In the genomic region with DNA sequence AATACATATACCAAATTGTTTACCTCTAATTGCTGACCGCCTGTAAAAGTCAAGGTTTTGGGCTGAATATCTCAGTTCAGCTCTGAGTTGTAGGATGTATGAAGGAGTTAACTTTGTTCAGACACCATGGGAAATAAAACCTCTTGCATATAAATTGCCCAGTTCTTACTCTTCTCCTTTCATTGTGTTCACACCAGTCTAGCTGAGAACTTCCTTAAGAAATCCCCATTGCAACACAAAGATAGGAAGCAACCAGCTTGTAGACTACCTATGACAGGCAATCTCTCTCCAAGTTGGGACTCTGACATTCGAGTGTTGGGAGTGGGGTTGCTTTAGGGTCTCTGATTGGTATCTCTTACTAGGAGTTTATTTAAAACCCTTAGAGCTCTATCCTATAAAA, we compare ENCODE assay signal across 26 cellular contexts.
DNase-seq lines count a peak whose midpoint lies in the region; ATAC-seq and TF ChIP-seq lines count a peak whose summit lies in the region.
"Had no signal": no experiment of that assay in that cellular context is flagged by ENCODE, and none has a peak within 500 bp of the region (broad histone marks: within the 10 kb centered on the region; RNA-seq: fewer than 3 reads in every experiment).

No MANE protein-coding gene starts in this region.

- peak overlapping the region; percentile 42 for H3K27ac Mint-ChIP-seq in activated CD4-positive, alpha-beta T cell treated with anti-CD3 and anti-CD28 coated beads for 36 hours
- H3K27ac Mint-ChIP-seq in naive thymus-derived CD4-positive, alpha-beta T cell = peak overlapping the region in 8 of 9 donors; percentile 10 to 94 (median 74)
- H3K27ac Mint-ChIP-seq: activated CD8-positive, alpha-beta T cell treated with anti-CD3 and anti-CD28 coated beads, Interleukin-2, amount 10 ng/mL, durations not matched to agents 7 days and 5 days; nephron progenitor cell had no signal

- H3K4me3 Mint-ChIP-seq in activated CD4-positive, alpha-beta T cell treated with anti-CD3 and anti-CD28 coated beads for 36 hours = no peak overlapping the region
- H3K4me3 Mint-ChIP-seq in naive thymus-derived CD4-positive, alpha-beta T cell = peak overlapping the region in 4 of 10 donors; percentile 37 to 58 (median 43)
- H3K4me3 Mint-ChIP-seq: activated CD8-positive, alpha-beta T cell treated with anti-CD3 and anti-CD28 coated beads, Interleukin-2, amount 10 ng/mL, durations not matched to agents 7 days and 5 days; nephron progenitor cell had no signal

- TF ChIP-seq CTCF in GM12865 (IDR thresholded peaks at IDR 0.05; ENCODE audit: insufficient read depth, low read depth, low read length, missing control alignments) (no peak), uterus (IDR thresholded peaks at IDR 0.05) (no peak)

- peaks cover 3% of the 10 kb centered on the region for H3K9me3 Mint-ChIP-seq in activated CD4-positive, alpha-beta T cell treated with anti-CD3 and anti-CD28 coated beads for 36 hours (ENCODE audit: low read depth)
- H3K9me3 Mint-ChIP-seq in naive thymus-derived CD4-positive, alpha-beta T cell = peaks cover 0 to 7% (median 0%) of the 10 kb centered on the region in 11 donors
- H3K9me3 Mint-ChIP-seq: nephron progenitor cell had no signal

- intact Hi-C loops in activated CD4-positive, alpha-beta T cell treated with anti-CD3 and anti-CD28 coated beads for 36 hours (cut with DNase I, micrococcal nuclease) = no loop called here
- intact Hi-C loops in naive thymus-derived CD4-positive, alpha-beta T cell (cut with micrococcal nuclease) = no loop called here
- intact Hi-C loops in uterus (cut with DNase I; ENCODE audit: low total_unique reads) = no loop called here

- TF ChIP-seq POLR2A in uterus (IDR thresholded peaks at IDR 0.05) = no peak

- no peaks in the 10 kb centered on the region for H3K36me3 ChIP-seq in naive thymus-derived CD4-positive, alpha-beta T cell (ENCODE audit: control insufficient read depth in 2 of 3, insufficient read depth in 3 of 3, low read length in 3 of 3)
- H3K36me3 ChIP-seq in uterus = no peaks in the 10 kb centered on the region
- H3K36me3 ChIP-seq in H7 (replicated peaks; ENCODE audit: control insufficient read depth, insufficient read depth, low read length) = no peaks in the 10 kb centered on the region
- H3K36me3 ChIP-seq: ovary, Peyer's patch, SJCRH30 had no signal

- peaks cover 3% of the 10 kb centered on the region for H3K36me3 Mint-ChIP-seq in activated CD4-positive, alpha-beta T cell treated with anti-CD3 and anti-CD28 coated beads for 36 hours (ENCODE audit: low read depth)
- peaks cover 0 to 24% (median 0%) of the 10 kb centered on the region in 5 donors for H3K36me3 Mint-ChIP-seq in naive thymus-derived CD4-positive, alpha-beta T cell

- CTCF ChIA-PET in activated CD4-positive, alpha-beta T cell treated with anti-CD3 and anti-CD28 coated beads for 36 hours (lab: Charles Lee) = interaction anchor here (1.1 to 8.2 kb wide), 11 partner anchors 9 to 109 kb away, joined by 3 to 46 read pairs (median 5); partner anchors contain the start of gene RASGRP1
- CTCF ChIA-PET in naive thymus-derived CD4-positive, alpha-beta T cell (lab: Charles Lee) = interaction anchor here (0.6 to 4.7 kb wide), 6 partner anchors 11 to 140 kb away, joined by 3 to 44 read pairs (median 4); no protein-coding TSS in a partner anchor

- H3K4me1 Mint-ChIP-seq in activated CD4-positive, alpha-beta T cell treated with anti-CD3 and anti-CD28 coated beads for 36 hours = peaks cover 85% of the 10 kb centered on the region
- H3K4me1 Mint-ChIP-seq in naive thymus-derived CD4-positive, alpha-beta T cell = peaks cover 59 to 98% (median 88%) of the 10 kb centered on the region in 7 donors

- H3K27ac ChIP-seq in naive thymus-derived CD4-positive, alpha-beta T cell (ENCODE audit: low read depth, low read length) = no peak overlapping the region
- no peak overlapping the region for H3K27ac ChIP-seq in uterus
- H3K27ac ChIP-seq: ovary, Peyer's patch, SJCRH30 had no signal

- POLR2A ChIA-PET in activated CD4-positive, alpha-beta T cell treated with anti-CD3 and anti-CD28 coated beads for 36 hours (lab: Charles Lee) = interaction anchor here (1.0 to 1.1 kb wide), 2 partner anchors 10 to 51 kb away, joined by 3 to 6 read pairs; no protein-coding TSS in a partner anchor
- POLR2A ChIA-PET in naive thymus-derived CD4-positive, alpha-beta T cell (lab: Charles Lee) = interaction anchor here (1.0 to 19.6 kb wide), 8 partner anchors 6 to 102 kb away, joined by 4 to 548 read pairs (median 6); no protein-coding TSS in a partner anchor

- no peak for ATAC-seq in activated CD4-positive, alpha-beta T cell treated with anti-CD3 and anti-CD28 coated beads for 36 hours
- ATAC-seq in naive thymus-derived CD4-positive, alpha-beta T cell = no peak
- no peak for ATAC-seq in HG03097 (IDR thresholded peaks at IDR 0.05; ENCODE audit: low FRiP score, unreplicated experiment)
- ATAC-seq: activated CD8-positive, alpha-beta T cell treated with anti-CD3 and anti-CD28 coated beads, Interleukin-2, amount 10 ng/mL, durations not matched to agents 7 days and 5 days had no signal

- peaks cover 27 to 66% of the 10 kb centered on the region in 2 donors for H3K4me1 ChIP-seq in naive thymus-derived CD4-positive, alpha-beta T cell (ENCODE audit: control insufficient read depth in 2 of 2, insufficient read depth in 2 of 2, low read length in 2 of 2)
- H3K4me1 ChIP-seq in uterus = no peaks in the 10 kb centered on the region
- H3K4me1 ChIP-seq: Peyer's patch, SJCRH30 had no signal

- H3K9me3 ChIP-seq in naive thymus-derived CD4-positive, alpha-beta T cell (ENCODE audit: control insufficient read depth in 2 of 3, low read length in 3 of 3) = no peaks in the 10 kb centered on the region
- H3K9me3 ChIP-seq in uterus = no peaks in the 10 kb centered on the region
- H3K9me3 ChIP-seq: ovary, Peyer's patch, SJCRH30 had no signal

- H3K4me3 ChIP-seq in GM12865 (ENCODE audit: low read depth, low read length) = no peak overlapping the region
- no peak overlapping the region for H3K4me3 ChIP-seq in naive thymus-derived CD4-positive, alpha-beta T cell (ENCODE audit: low read length)
- no peak overlapping the region for H3K4me3 ChIP-seq in uterus
- H3K4me3 ChIP-seq in H7 (ENCODE audit: insufficient read depth, low read depth, low read length) = no peak overlapping the region
- H3K4me3 ChIP-seq: ovary, Peyer's patch, SJCRH30, smooth muscle cell had no signal

- no peaks in the 10 kb centered on the region for H3K27me3 Mint-ChIP-seq in activated CD4-positive, alpha-beta T cell treated with anti-CD3 and anti-CD28 coated beads for 36 hours
- no peaks in the 10 kb centered on the region for H3K27me3 Mint-ChIP-seq in naive thymus-derived CD4-positive, alpha-beta T cell

- no peak for DNase-seq in activated CD4-positive, alpha-beta T cell treated with anti-CD3 and anti-CD28 coated beads for 36 hours
- DNase-seq in activated CD4-positive, alpha-beta T cell treated with anti-CD3 and anti-CD28 coated beads, Interleukin-2, amount 50 U/mL, for 48 hours = no peak
- DNase-seq in GM12865 (ENCODE audit: low read depth) = peak; percentile 45
- peak; percentile 54 for DNase-seq in SKM-1 (lab: John Stamatoyannopoulos, UW; ENCODE audit: unreplicated experiment)
- no peak for DNase-seq in naive thymus-derived CD4-positive, alpha-beta T cell
- DNase-seq in uterus = no peak
- no peak for DNase-seq in H7
- DNase-seq: activated CD8-positive, alpha-beta T cell treated with anti-CD3 and anti-CD28 coated beads, Interleukin-2, amount 10 ng/mL, durations not matched to agents 7 days and 5 days; activated T-cell treated with anti-CD3 and anti-CD28 coated beads, Interleukin-2, amount 50 U/mL, for 1 hour; DND-41; HCEC 1CT; hypothalamus; midbrain; NCI-H1417; NCI-H2081; NCI-H446; NCI-H82; nephron progenitor cell; ovary; Peyer's patch; retina; SJCRH30; stimulated activated CD4-positive, alpha-beta T cell treated with anti-CD3 and anti-CD28 coated beads, Interleukin-2, amount 100 ng/mL, for 24 hours; substantia nigra had no signal

- H3K27me3 ChIP-seq in naive thymus-derived CD4-positive, alpha-beta T cell (ENCODE audit: control insufficient read depth in 2 of 2, insufficient read depth in 2 of 2, low read length in 2 of 2) = no peaks in the 10 kb centered on the region
- H3K27me3 ChIP-seq in uterus (no peaks in the 10 kb centered on the region), H7 (ENCODE audit: control insufficient read depth, insufficient read depth, low read length) (no peaks in the 10 kb centered on the region)
- H3K27me3 ChIP-seq: ovary, Peyer's patch, SJCRH30 had no signal

Comparison
In these comparisons a context has a peak if more than half of its experiments do, and no peak if none do; other contexts are left out.
1. DNase-seq: peak in GM12865 (single experiment) and SKM-1 (single experiment); none in activated CD4-positive, alpha-beta T cell treated with anti-CD3 and anti-CD28 coated beads for 36 hours (single experiment), activated CD4-positive, alpha-beta T cell treated with anti-CD3 and anti-CD28 coated beads, Interleukin-2, amount 50 U/mL, for 48 hours (0 of 2), naive thymus-derived CD4-positive, alpha-beta T cell (0 of 9), uterus (0 of 2) and H7 (single experiment).